In the genomic region with DNA sequence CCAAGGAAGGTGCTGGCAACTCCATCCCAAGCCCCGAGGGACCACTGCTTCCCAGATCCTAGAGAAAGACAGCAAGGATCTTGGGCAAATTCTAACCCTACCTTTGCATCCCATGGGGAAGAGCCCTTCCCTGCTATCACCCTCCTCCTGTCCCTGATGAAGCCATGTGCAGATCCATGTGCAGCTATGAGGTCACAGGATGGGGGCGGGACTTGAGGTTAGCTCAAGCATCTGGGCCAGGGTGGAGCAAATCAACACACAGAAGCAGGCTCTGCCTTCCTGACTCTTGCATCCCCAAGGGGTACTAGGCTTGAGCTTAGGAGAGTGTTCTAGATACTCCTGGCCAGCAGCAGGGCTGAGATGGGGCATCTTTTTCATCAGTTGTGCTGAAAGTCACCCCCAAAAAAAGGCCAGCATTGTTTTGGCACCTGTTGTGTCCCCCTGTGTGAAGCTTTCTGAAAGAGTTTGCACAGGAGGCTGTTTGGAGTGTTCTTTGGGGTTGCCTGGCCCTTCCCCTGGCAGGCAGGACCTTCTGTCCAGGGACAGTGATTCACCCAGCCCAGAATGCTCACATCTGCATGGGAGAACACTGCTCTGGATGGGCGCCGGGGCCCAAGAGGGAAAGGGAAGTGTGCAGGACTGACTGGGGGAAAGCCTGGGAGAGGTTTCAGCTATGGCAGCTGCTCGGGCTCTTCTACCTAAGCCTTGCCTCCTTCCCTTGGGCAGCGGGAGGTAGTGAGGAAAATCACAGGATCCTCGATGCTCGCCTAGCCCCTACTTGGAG, we compare ENCODE assay signal across 8 cellular contexts. TPM values are rescaled to one million over a fixed set of nuclear protein-coding genes. Genes with fewer than 3 reads are reported as not detected.
DNase-seq lines count a peak whose midpoint lies in the region; ATAC-seq and TF ChIP-seq lines count a peak whose summit lies in the region.

No MANE protein-coding gene starts in this region.

- peak overlapping the region; percentile 68 for H4K91ac ChIP-seq in mesenchymal stem cell (ENCODE audit: low read length)

- H3K27me3 ChIP-seq in mesenchymal stem cell (ENCODE audit: control insufficient read depth in 1 of 2, insufficient read depth in 1 of 2, low read length in 2 of 2) (peaks cover 0 to 44% of the 10 kb centered on the region in 2 experiments), upper lobe of right lung (no peaks in the 10 kb centered on the region)

- H3K9me3 ChIP-seq in mesenchymal stem cell (ENCODE audit: control insufficient read depth, low read length) (no peaks in the 10 kb centered on the region), upper lobe of right lung (no peaks in the 10 kb centered on the region)

- peak overlapping the region in 1 of 2 experiments; percentile 56 for H3K18ac ChIP-seq in mesenchymal stem cell (ENCODE audit: low read depth in 1 of 2, low read length in 2 of 2)

- H2BK15ac ChIP-seq in mesenchymal stem cell (ENCODE audit: low read depth, poor library complexity, severe bottlenecking): no peak overlapping the region

- no peak overlapping the region for H3K4ac ChIP-seq in mesenchymal stem cell (ENCODE audit: low read depth in 1 of 2, low read length in 2 of 2)

- H3K36me3 ChIP-seq in mesenchymal stem cell (ENCODE audit: control insufficient read depth in 1 of 2, insufficient read depth in 2 of 2, low read depth in 1 of 2, low read length in 2 of 2) (no peaks in the 10 kb centered on the region), upper lobe of right lung (no peaks in the 10 kb centered on the region)

- no peak overlapping the region for H2AFZ ChIP-seq in mesenchymal stem cell (ENCODE audit: low read depth, low read length)

- peak overlapping the region; percentile 63 to 80 for H2BK12ac ChIP-seq in mesenchymal stem cell (ENCODE audit: low read length in 2 of 2)

- H3K27ac ChIP-seq in mesenchymal stem cell (ENCODE audit: low read length, poor library complexity, severe bottlenecking): no peak overlapping the region
- H3K27ac ChIP-seq in upper lobe of right lung: peak overlapping the region; percentile 98

- H3K79me1 ChIP-seq in mesenchymal stem cell (replicated peaks; ENCODE audit: low read length, poor library complexity, severe bottlenecking): no peaks in the 10 kb centered on the region

- H4K8ac ChIP-seq in mesenchymal stem cell (ENCODE audit: low read length): peak overlapping the region; percentile 54

- DNase-seq in H4 (ENCODE audit: low spot score): peak; percentile 69
- peak; percentile 63 for DNase-seq in SW480 (ENCODE audit: low spot score)
- peak; percentile 46 for DNase-seq in astrocyte of the hippocampus (ENCODE audit: low read depth, low spot score)
- DNase-seq in mesenchymal stem cell: peak; percentile 84
- peak; percentile 76 for DNase-seq in upper lobe of right lung
- no peak for DNase-seq in NCI-H2196 treated with DMSO at 0.1 percent for 48 hours (lab: John Stamatoyannopoulos, UW; ENCODE audit: unreplicated experiment)

- no peak overlapping the region for H2BK5ac ChIP-seq in mesenchymal stem cell (ENCODE audit: low read depth, low read length, poor library complexity, severe bottlenecking)

- no peak overlapping the region for H3K14ac ChIP-seq in mesenchymal stem cell (ENCODE audit: low read length in 2 of 2)

- ATAC-seq in upper lobe of right lung (peak; percentile 22), SK-N-SH treated with all-trans-retinoic acid at 6 μM for 48 hours (no peak), HG02870 (IDR thresholded peaks at IDR 0.05; ENCODE audit: unreplicated experiment) (no peak)

- no peak overlapping the region for H2AK5ac ChIP-seq in mesenchymal stem cell (ENCODE audit: low read length, severe bottlenecking)

- H3K4me2 ChIP-seq in mesenchymal stem cell (ENCODE audit: low read length, poor library complexity, severe bottlenecking): no peak overlapping the region

- H3K4me1 ChIP-seq in mesenchymal stem cell (ENCODE audit: control insufficient read depth, insufficient read depth, low read depth, low read length) (peaks cover 20% of the 10 kb centered on the region), upper lobe of right lung (peaks cover 37% of the 10 kb centered on the region)

- H3K4me3 ChIP-seq in mesenchymal stem cell (ENCODE audit: insufficient read depth in 1 of 2, low read depth in 1 of 2, low read length in 2 of 2): no peak overlapping the region
- no peak overlapping the region for H3K4me3 ChIP-seq in upper lobe of right lung

- H3K9ac ChIP-seq in mesenchymal stem cell (ENCODE audit: low read length): no peak overlapping the region

- no peak for TF ChIP-seq CTCF in upper lobe of right lung (IDR thresholded peaks at IDR 0.05)

- WGBS in mesenchymal stem cell: 75% methylated on average over 6 of the region's 8 CpGs

- intact Hi-C loops in upper lobe of right lung (cut with DNase I): loop anchor here (5.0 kb wide), 1 partner anchor 33 kb away; no protein-coding TSS in a partner anchor

- no peak overlapping the region for H2BK120ac ChIP-seq in mesenchymal stem cell (ENCODE audit: low read depth, low read length)

- H3K23ac ChIP-seq in mesenchymal stem cell (ENCODE audit: low read length in 2 of 2): no peak overlapping the region

TF ChIP-seq in SK-N-SH treated with all-trans-retinoic acid at 6 μM for 48 hours, 23 proteins besides CTCF, POLR2A, EP300 and RAD21:
- TF ChIP-seq TCF4 (CRISPR knock-in tag; IDR thresholded peaks at IDR 0.05; ENCODE audit: borderline replicate concordance): no peak
- no peak for TF ChIP-seq RARB (CRISPR knock-in tag; IDR thresholded peaks at IDR 0.05)
- no peak for TF ChIP-seq ARNTL (CRISPR knock-in tag; IDR thresholded peaks at IDR 0.05; ENCODE audit: borderline replicate concordance, low read depth)
- no peak for TF ChIP-seq PPARA (CRISPR knock-in tag; IDR thresholded peaks at IDR 0.05; ENCODE audit: borderline replicate concordance)
- TF ChIP-seq SNAI2 (CRISPR knock-in tag; IDR thresholded peaks at IDR 0.05): no peak
- no peak for TF ChIP-seq TOX (CRISPR knock-in tag; IDR thresholded peaks at IDR 0.05; ENCODE audit: borderline replicate concordance)
- no peak for TF ChIP-seq BACH2 (CRISPR knock-in tag; IDR thresholded peaks at IDR 0.05; ENCODE audit: borderline replicate concordance)
- TF ChIP-seq, protein P1, sequence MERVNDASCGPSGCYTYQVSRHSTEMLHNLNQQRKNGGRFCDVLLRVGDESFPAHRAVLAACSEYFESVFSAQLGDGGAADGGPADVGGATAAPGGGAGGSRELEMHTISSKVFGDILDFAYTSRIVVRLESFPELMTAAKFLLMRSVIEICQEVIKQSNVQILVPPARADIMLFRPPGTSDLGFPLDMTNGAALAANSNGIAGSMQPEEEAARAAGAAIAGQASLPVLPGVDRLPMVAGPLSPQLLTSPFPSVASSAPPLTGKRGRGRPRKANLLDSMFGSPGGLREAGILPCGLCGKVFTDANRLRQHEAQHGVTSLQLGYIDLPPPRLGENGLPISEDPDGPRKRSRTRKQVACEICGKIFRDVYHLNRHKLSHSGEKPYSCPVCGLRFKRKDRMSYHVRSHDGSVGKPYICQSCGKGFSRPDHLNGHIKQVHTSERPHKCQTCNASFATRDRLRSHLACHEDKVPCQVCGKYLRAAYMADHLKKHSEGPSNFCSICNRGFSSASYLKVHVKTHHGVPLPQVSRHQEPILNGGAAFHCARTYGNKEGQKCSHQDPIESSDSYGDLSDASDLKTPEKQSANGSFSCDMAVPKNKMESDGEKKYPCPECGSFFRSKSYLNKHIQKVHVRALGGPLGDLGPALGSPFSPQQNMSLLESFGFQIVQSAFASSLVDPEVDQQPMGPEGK (CRISPR knock-in tag; IDR thresholded peaks at IDR 0.05; ENCODE audit: borderline replicate concordance): no peak
- no peak for TF ChIP-seq ZNF70 (CRISPR knock-in tag; IDR thresholded peaks at IDR 0.05)
- TF ChIP-seq CSDC2 (CRISPR knock-in tag; IDR thresholded peaks at IDR 0.05): no peak
- no peak for TF ChIP-seq ESRRG (CRISPR knock-in tag; IDR thresholded peaks at IDR 0.05)
TF ChIP-seq in SK-N-SH treated with all-trans-retinoic acid at 6 μM for 48 hours: peak in this region for 0.

RNA-seq across cellular contexts. Expression of a gene that starts 50.8 kb away (rescaled TPM):
- total RNA-seq in H4 (2014; rRNA removed; shearing (Covaris generic)): 81.3 and 100 TPM in 2 replicates
- polyA plus RNA-seq in mesenchymal stem cell (2013, experiment 1 of 2): 31.3 TPM
- 32.9 TPM for polyA plus RNA-seq in mesenchymal stem cell (2013, experiment 2 of 2)
- 25.6 TPM for total RNA-seq in upper lobe of right lung
